8 cellular contexts compared by ENCODE assay signal in the genomic region with DNA sequence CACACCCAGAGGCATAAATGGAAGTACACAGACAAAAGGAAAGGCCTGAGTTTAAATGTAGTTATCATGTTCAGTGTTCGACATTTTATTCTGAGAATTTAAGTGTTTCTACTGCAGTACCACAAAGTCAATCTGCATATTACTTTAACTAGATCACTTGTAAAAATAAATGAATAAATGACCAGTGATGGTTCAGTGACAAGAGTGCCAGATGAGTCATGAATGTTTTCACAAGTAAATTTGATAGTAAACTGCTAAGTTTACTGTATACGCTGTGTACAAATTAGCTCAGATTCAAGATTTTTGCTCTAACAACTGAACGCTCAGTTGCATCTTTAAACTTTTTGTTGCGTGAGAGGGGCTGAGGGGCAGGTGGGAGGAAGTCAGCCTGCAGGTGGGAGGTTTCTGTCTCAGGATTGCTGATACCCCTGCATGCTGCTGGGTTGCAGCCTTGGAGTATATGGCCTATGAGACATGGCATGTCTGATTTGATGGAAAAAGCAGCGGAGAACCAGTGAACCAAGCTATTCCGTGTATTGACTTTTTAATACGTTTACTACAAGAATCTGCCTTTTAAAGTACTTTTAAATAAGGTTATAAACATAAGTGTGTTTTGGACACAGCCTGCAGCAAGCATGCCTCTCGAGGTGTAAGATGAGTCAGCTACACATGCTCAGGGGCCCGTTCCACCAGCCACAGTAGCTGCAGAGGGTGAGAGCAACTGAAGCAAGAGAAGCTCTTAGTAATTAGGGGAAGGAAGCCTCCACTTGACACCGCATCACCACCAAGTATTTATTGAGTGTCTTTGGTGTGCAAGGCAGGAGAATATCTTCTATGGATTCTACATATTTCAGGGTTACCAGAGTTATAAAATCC.
DNase-seq lines count a peak whose midpoint lies in the region; ATAC-seq and TF ChIP-seq lines count a peak whose summit lies in the region.

No MANE protein-coding gene starts in this region.

- DNase-seq in EH (ENCODE audit: low read depth) (peak; percentile 80), LHCN-M2 (ENCODE audit: low read depth) (peak; percentile 56), fibroblast of villous mesenchyme (ENCODE audit: low read depth) (peak; percentile 63), SHP77 treated with DMSO at 0.1 percent for 48 hours (lab: John Stamatoyannopoulos, UW) (no peak), ecto neural progenitor cell (ENCODE audit: low spot score) (no peak), NCI-H146 (lab: John Stamatoyannopoulos, UW) (no peak), DMS114 treated with DMSO at 0.1 percent for 48 hours (lab: John Stamatoyannopoulos, UW; ENCODE audit: unreplicated experiment) (no peak)

- peak; percentile 73 for ATAC-seq in GM21526 (IDR thresholded peaks at IDR 0.05; ENCODE audit: low FRiP score, unreplicated experiment)

- no peak for TF ChIP-seq CTCF in fibroblast of villous mesenchyme (IDR thresholded peaks at IDR 0.05; ENCODE audit: insufficient read depth, low read depth, low read length)

- no peak overlapping the region for H3K4me3 ChIP-seq in fibroblast of villous mesenchyme (ENCODE audit: low read depth, low read length)

Comparison
In these comparisons a context has a peak if more than half of its experiments do, and no peak if none do; other contexts are left out.
1. DNase-seq: peak in EH (single experiment), LHCN-M2 (single experiment) and fibroblast of villous mesenchyme (single experiment); none in SHP77 treated with DMSO at 0.1 percent for 48 hours (single experiment), ecto neural progenitor cell (single experiment), NCI-H146 (single experiment) and DMS114 treated with DMSO at 0.1 percent for 48 hours (single experiment).